ENCODE assay signal across 5 cellular contexts in the genomic region with DNA sequence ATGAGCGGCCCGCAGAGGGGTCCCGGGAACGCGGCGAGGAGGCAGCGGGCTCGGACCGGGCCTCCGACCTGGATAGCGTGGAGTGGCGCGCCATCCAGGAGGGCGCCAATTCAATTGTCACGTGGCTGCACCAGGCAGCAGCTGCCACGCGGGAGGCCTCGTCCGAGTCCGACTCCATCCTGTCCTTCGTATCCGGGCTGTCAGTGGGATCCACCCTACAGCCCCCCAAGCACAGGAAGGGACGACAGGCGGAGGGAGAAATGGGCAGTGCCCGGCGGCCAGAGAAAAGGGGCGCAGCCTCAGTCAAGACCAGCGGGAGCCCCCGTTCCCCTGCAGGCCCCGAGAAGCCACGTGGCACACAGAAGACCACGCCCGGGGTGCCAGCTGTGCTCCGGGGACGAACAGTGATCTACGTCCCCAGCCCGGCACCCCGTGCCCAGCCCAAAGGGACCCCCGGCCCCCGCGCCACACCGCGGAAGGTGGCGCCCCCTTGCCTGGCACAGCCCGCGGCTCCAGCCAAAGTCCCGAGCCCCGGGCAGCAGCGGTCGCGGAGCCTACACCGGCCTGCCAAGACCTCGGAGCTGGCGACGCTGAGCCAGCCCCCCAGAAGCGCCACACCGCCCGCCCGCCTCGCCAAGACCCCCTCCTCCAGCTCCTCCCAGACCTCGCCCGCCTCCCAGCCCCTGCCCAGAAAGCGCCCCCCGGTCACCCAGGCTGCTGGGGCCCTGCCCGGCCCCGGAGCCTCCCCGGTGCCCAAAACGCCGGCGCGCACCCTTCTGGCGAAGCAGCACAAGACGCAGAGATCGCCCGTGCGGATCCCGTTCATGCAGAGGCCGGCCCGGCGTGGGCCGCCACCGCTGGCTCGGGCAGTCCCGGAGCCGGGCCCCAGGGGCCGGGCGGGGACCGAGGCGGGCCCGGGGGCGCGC. TPM values are rescaled to one million over a fixed set of nuclear protein-coding genes. Genes with fewer than 3 reads are reported as not detected.
DNase-seq lines count a peak whose midpoint lies in the region; TF ChIP-seq lines count a peak whose summit lies in the region.

No MANE protein-coding gene starts in this region.

- peak; percentile 38 for DNase-seq in LHCN-M2 (ENCODE audit: low read depth)
- DNase-seq in choroid plexus epithelial cell (ENCODE audit: low read depth), result peak; percentile 42
- peak; percentile 69 for DNase-seq in stimulated activated CD8-positive, alpha-beta memory T cell treated with anti-CD3 and anti-CD28 coated beads, Interleukin-4, amount 100 ng/mL, for 48 hours
- no peak for DNase-seq in DMS114 treated with DMSO at 0.1 percent for 48 hours (lab: John Stamatoyannopoulos, UW; ENCODE audit: unreplicated experiment)
- DNase-seq in ureter (ENCODE audit: low spot score), result no peak

- peak; percentile 2 for TF ChIP-seq CTCF in choroid plexus epithelial cell (conservative IDR thresholded peaks at IDR 0.05; ENCODE audit: low read depth, low read length)

- no peak overlapping the region for H3K4me3 ChIP-seq in choroid plexus epithelial cell (ENCODE audit: low read depth, low read length)

RNA-seq across cellular contexts. Expression of a gene that starts 10.5 kb away (rescaled TPM):
- total RNA-seq in LHCN-M2 (2014; rRNA removed), result 49.5 and 61.2 TPM in 2 replicates
- polyA plus RNA-seq in LHCN-M2 (2012), result 31.4 TPM
- 23.9 TPM for total RNA-seq in ureter

RNA-seq across cellular contexts. Expression of a gene that starts 18.6 kb away (rescaled TPM):
- total RNA-seq in LHCN-M2 (2014; rRNA removed), result 0.11 and 0.64 TPM in 2 replicates
- polyA plus RNA-seq in LHCN-M2 (2012), result 0.41 TPM
- total RNA-seq in ureter, result 0.26 TPM

RNA-seq across cellular contexts. Expression of a gene that starts 21.6 kb away (rescaled TPM):
- total RNA-seq in LHCN-M2 (2014; rRNA removed) (3.3 and 5.4 TPM in 2 replicates), ureter (4.5 TPM)
- polyA plus RNA-seq in LHCN-M2 (2012), result 0.62 TPM

RNA-seq across cellular contexts. Expression of a gene that starts 22.4 kb away (rescaled TPM):
- total RNA-seq in LHCN-M2 (2014; rRNA removed) (1.5 and 2.1 TPM in 2 replicates), ureter (50.0 TPM)
- 2.2 TPM for polyA plus RNA-seq in LHCN-M2 (2012)

RNA-seq across cellular contexts. Expression of a gene that starts 30.3 kb away (rescaled TPM):
- 2,358 and 3,266 TPM in 2 replicates for total RNA-seq in LHCN-M2 (2014; rRNA removed)
- polyA plus RNA-seq in LHCN-M2 (2012), result 2,588 TPM
- total RNA-seq in ureter, result 1,085 TPM

Comparison
In these comparisons a context has a peak if more than half of its experiments do, and no peak if none do; other contexts are left out.
1. DNase-seq: peak in LHCN-M2 (single experiment), choroid plexus epithelial cell (single experiment) and stimulated activated CD8-positive, alpha-beta memory T cell treated with anti-CD3 and anti-CD28 coated beads, Interleukin-4, amount 100 ng/mL, for 48 hours (single experiment); none in DMS114 treated with DMSO at 0.1 percent for 48 hours (single experiment) and ureter (single experiment).